In genomic region chrY:7769790-7770375, GRCh38 we compare ENCODE assay signal across 17 cellular contexts.
"Had no signal": no experiment of that assay in that cellular context is flagged by ENCODE, and none has a peak within 500 bp of the region (broad histone marks: within the 10 kb centered on the region; RNA-seq: fewer than 3 reads in every experiment).

No MANE protein-coding gene starts in this region.

- H3K27ac ChIP-seq: colonic mucosa, gastroesophageal sphincter, heart right ventricle, lower lobe of right lung, sigmoid colon, thoracic aorta had no signal

- H3K27ac Mint-ChIP-seq: activated CD8-positive, alpha-beta T cell treated with anti-CD3 and anti-CD28 coated beads for 36 hours; stimulated activated effector memory CD8-positive, alpha-beta T cell treated with anti-CD3 and anti-CD28 coated beads, Interleukin-12 subunit alpha, Interleukin-12 subunit beta, amount 100 ng/mL, for 72 hours; WTC11 had no signal

- H3K4me3 Mint-ChIP-seq: activated CD8-positive, alpha-beta T cell treated with anti-CD3 and anti-CD28 coated beads for 36 hours; activated T-cell treated with anti-CD3 and anti-CD28 coated beads, Interleukin-2, amount 50 U/mL, for 4 hours; stimulated activated effector memory CD8-positive, alpha-beta T cell treated with anti-CD3 and anti-CD28 coated beads, Interleukin-12 subunit alpha, Interleukin-12 subunit beta, amount 100 ng/mL, for 72 hours; WTC11 had no signal

- H3K36me3 ChIP-seq: colonic mucosa, gastroesophageal sphincter, heart right ventricle, lower lobe of right lung, sigmoid colon, thoracic aorta had no signal

- H3K4me1 Mint-ChIP-seq: stimulated activated effector memory CD8-positive, alpha-beta T cell treated with anti-CD3 and anti-CD28 coated beads, Interleukin-12 subunit alpha, Interleukin-12 subunit beta, amount 100 ng/mL, for 72 hours; WTC11 had no signal

- H3K36me3 Mint-ChIP-seq: stimulated activated effector memory CD8-positive, alpha-beta T cell treated with anti-CD3 and anti-CD28 coated beads, Interleukin-12 subunit alpha, Interleukin-12 subunit beta, amount 100 ng/mL, for 72 hours; WTC11 had no signal

- H3K27me3 Mint-ChIP-seq: activated CD8-positive, alpha-beta T cell treated with anti-CD3 and anti-CD28 coated beads for 36 hours had no signal

- H3K4me1 ChIP-seq: colonic mucosa, gastroesophageal sphincter, heart right ventricle, lower lobe of right lung had no signal

- DNase-seq: activated CD4-positive, alpha-beta T cell treated with anti-CD3 and anti-CD28 coated beads for 4 hours; activated CD8-positive, alpha-beta T cell treated with anti-CD3 and anti-CD28 coated beads for 36 hours; activated effector memory CD4-positive, alpha-beta T cell treated with Interleukin-2 at 50 U/mL for 16 hours; activated naive CD4-positive, alpha-beta T cell treated with anti-CD3 and anti-CD28 coated beads, Interleukin-2, amount 50 U/mL, for 16 hours; activated T-cell treated with anti-CD3 and anti-CD28 coated beads, Interleukin-2, amount 50 U/mL, for 4 hours; caudate nucleus; colonic mucosa; effector CD4-positive, alpha-beta T cell; heart right ventricle; left colon; lower lobe of right lung; sigmoid colon; T-helper 2 cell had no signal

- H3K27me3 ChIP-seq: colonic mucosa, gastroesophageal sphincter, heart right ventricle, sigmoid colon had no signal

- H3K9me3 Mint-ChIP-seq: activated CD8-positive, alpha-beta T cell treated with anti-CD3 and anti-CD28 coated beads for 36 hours; activated T-cell treated with anti-CD3 and anti-CD28 coated beads, Interleukin-2, amount 50 U/mL, for 4 hours; stimulated activated effector memory CD8-positive, alpha-beta T cell treated with anti-CD3 and anti-CD28 coated beads, Interleukin-12 subunit alpha, Interleukin-12 subunit beta, amount 100 ng/mL, for 72 hours; WTC11 had no signal

- H3K4me3 ChIP-seq: colonic mucosa, gastroesophageal sphincter, heart right ventricle, lower lobe of right lung, sigmoid colon, thoracic aorta had no signal

- ATAC-seq: activated CD8-positive, alpha-beta T cell treated with anti-CD3 and anti-CD28 coated beads for 36 hours; activated T-cell treated with anti-CD3 and anti-CD28 coated beads, Interleukin-2, amount 50 U/mL, for 4 hours; gastroesophageal sphincter; heart right ventricle; left colon; stimulated activated effector memory CD8-positive, alpha-beta T cell treated with anti-CD3 and anti-CD28 coated beads, Interleukin-12 subunit alpha, Interleukin-12 subunit beta, amount 100 ng/mL, for 72 hours; WTC11 had no signal

- H3K9me3 ChIP-seq: colonic mucosa, gastroesophageal sphincter, heart right ventricle, lower lobe of right lung, sigmoid colon, thoracic aorta had no signal
